ENCODE assay signal across 1 cellular context in the genomic region with DNA sequence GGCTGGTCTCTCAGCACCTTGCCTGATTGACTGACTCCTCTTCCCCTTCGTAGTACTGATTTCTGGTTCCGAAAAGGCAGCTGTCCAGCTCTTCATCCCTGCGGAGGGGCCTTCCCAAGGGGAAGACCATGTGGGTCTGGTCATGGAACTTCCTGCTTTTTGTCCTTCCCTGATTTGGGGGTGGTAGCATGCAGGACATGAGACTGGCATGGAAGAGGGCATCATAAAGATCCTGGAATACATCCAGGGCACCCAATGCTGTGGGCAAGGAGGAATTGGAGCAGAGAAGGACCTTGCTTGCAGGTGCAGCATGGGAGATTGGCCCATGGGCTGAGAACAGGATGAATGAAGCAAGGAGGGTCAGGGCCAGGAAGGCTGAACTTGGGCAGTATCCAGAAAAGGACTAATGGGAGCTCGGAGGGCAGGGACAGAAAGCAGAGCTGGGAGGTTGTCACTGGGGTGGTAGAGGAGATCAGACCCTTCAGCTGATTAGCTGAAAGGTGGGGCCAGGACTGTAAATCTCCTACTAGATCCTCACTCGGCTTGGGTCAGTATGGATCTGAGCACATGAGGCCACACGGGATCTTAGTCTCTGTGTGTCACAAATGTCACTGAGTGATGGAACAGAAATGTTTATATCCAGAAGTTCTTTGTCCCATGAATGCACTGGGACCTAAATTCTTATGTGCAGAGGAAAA.
TF ChIP-seq lines count a peak whose summit lies in the region.

No MANE protein-coding gene starts in this region.

TF ChIP-seq in H1, 55 proteins besides CTCF, POLR2A, EP300 and RAD21:
- TF ChIP-seq CBX8 (IDR thresholded peaks at IDR 0.05; ENCODE audit: borderline replicate concordance, low read depth, low read length) (no peak), SIX5 (IDR thresholded peaks at IDR 0.05; ENCODE audit: low read depth, low read length) (no peak), FOSL1 (IDR thresholded peaks at IDR 0.05; ENCODE audit: insufficient read depth, low read depth, low read length) (no peak), RNF2 (IDR thresholded peaks at IDR 0.05; ENCODE audit: borderline replicate concordance, low read depth, low read length, missing control alignments, poor library complexity, severe bottlenecking) (no peak), POLR2AphosphoS5 (IDR thresholded peaks at IDR 0.05; ENCODE audit: low read depth, low read length) (no peak), HDAC6 (IDR thresholded peaks at IDR 0.05; ENCODE audit: low read depth, low read length) (no peak), ASH2L (IDR thresholded peaks at IDR 0.05; ENCODE audit: low read length) (no peak), TCF12 (IDR thresholded peaks at IDR 0.05; ENCODE audit: low read depth, low read length) (no peak)
- TF ChIP-seq, protein P1, sequence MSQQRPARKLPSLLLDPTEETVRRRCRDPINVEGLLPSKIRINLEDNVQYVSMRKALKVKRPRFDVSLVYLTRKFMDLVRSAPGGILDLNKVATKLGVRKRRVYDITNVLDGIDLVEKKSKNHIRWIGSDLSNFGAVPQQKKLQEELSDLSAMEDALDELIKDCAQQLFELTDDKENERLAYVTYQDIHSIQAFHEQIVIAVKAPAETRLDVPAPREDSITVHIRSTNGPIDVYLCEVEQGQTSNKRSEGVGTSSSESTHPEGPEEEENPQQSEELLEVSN (IDR thresholded peaks at IDR 0.05): no peak
- TF ChIP-seq, protein P2, sequence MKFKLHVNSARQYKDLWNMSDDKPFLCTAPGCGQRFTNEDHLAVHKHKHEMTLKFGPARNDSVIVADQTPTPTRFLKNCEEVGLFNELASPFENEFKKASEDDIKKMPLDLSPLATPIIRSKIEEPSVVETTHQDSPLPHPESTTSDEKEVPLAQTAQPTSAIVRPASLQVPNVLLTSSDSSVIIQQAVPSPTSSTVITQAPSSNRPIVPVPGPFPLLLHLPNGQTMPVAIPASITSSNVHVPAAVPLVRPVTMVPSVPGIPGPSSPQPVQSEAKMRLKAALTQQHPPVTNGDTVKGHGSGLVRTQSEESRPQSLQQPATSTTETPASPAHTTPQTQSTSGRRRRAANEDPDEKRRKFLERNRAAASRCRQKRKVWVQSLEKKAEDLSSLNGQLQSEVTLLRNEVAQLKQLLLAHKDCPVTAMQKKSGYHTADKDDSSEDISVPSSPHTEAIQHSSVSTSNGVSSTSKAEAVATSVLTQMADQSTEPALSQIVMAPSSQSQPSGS (IDR thresholded peaks at IDR 0.05; ENCODE audit: low read length): no peak
